ENCODE assay signal across 8 cellular contexts in genomic region chr11:13009921-13010736, GRCh38. TPM values are rescaled to one million over a fixed set of nuclear protein-coding genes. Genes with fewer than 3 reads are reported as not detected.
DNase-seq lines count a peak whose midpoint lies in the region; ATAC-seq, FAIRE-seq and TF ChIP-seq lines count a peak whose summit lies in the region.

No MANE protein-coding gene starts in this region.

- H3K4me3 ChIP-seq in cardiac muscle cell = peak overlapping the region; percentile 25
- H3K4me3 ChIP-seq in HepG2 (replicated peaks in 1 of 3; ENCODE audit: insufficient read depth in 1 of 3, low read depth in 2 of 3, low read length in 3 of 3) = no peak overlapping the region
- H3K4me3 ChIP-seq in aorta (ENCODE audit: low read length in 2 of 2) = no peak overlapping the region
- no peak overlapping the region for H3K4me3 ChIP-seq in SJCRH30

- H4K20me1 ChIP-seq in HepG2 (ENCODE audit: insufficient read depth, low read length) = no peaks in the 10 kb centered on the region

- in situ Hi-C loops in HepG2 (cut with HindIII; ENCODE audit: extremely low pct_ligation_motif_present, low pct_unique_long_range_greater_than_20kb) = no loop called here

- no peaks in the 10 kb centered on the region for H3K36me3 Mint-ChIP-seq in chondrocyte (ENCODE audit: low read depth)
- no peaks in the 10 kb centered on the region for H3K36me3 Mint-ChIP-seq in activated T-helper 17 cell treated with anti-CD3 and anti-CD28 coated beads, Interleukin-2, amount 50 U/mL, for 72 hours (ENCODE audit: low read depth)

- no peak overlapping the region for H3K4me3 Mint-ChIP-seq in chondrocyte (ENCODE audit: unreplicated experiment)
- no peak overlapping the region for H3K4me3 Mint-ChIP-seq in activated T-helper 17 cell treated with anti-CD3 and anti-CD28 coated beads, Interleukin-2, amount 50 U/mL, for 72 hours

- no peak for ATAC-seq in Right ventricle myocardium inferior
- no peak for ATAC-seq in HepG2
- peak; percentile 47 for ATAC-seq in aorta (ENCODE audit: low FRiP score)
- no peak for ATAC-seq in activated T-helper 17 cell treated with anti-CD3 and anti-CD28 coated beads, Interleukin-2, amount 50 U/mL, for 72 hours (replicated peaks)

- no peak for FAIRE-seq in HepG2 (lab: Jason Lieb, UNC)
- no peak for FAIRE-seq in HTR-8/SVneo (lab: Jason Lieb, UNC)

- H3K79me2 ChIP-seq in HepG2 (ENCODE audit: insufficient read depth, low read length) = no peaks in the 10 kb centered on the region

- H3K27ac Mint-ChIP-seq in chondrocyte (ENCODE audit: unreplicated experiment) = no peak overlapping the region
- H3K27ac Mint-ChIP-seq in activated T-helper 17 cell treated with anti-CD3 and anti-CD28 coated beads, Interleukin-2, amount 50 U/mL, for 72 hours = no peak overlapping the region

- H3K4me1 ChIP-seq in cardiac muscle cell (ENCODE audit: low read depth) = peaks cover 36% of the 10 kb centered on the region
- peaks cover 62% of the 10 kb centered on the region for H3K4me1 ChIP-seq in HepG2 (ENCODE audit: insufficient read depth, low read length)
- H3K4me1 ChIP-seq in aorta (ENCODE audit: control insufficient read depth in 1 of 2, insufficient read depth in 2 of 2, low read length in 2 of 2) = no peaks in the 10 kb centered on the region
- no peaks in the 10 kb centered on the region for H3K4me1 ChIP-seq in SJCRH30

- peak; percentile 3 for TF ChIP-seq CTCF in cardiac muscle cell (IDR thresholded peaks at IDR 0.05; ENCODE audit: low read depth, low read length)
- no peak for TF ChIP-seq CTCF in chondrocyte (IDR thresholded peaks at IDR 0.05)
- no peak for TF ChIP-seq CTCF in HepG2 (CRISPR knock-in tag; IDR thresholded peaks at IDR 0.05)

- WGBS in HepG2 (ENCODE audit: low lambda C conversion rate) = 99% methylated on average over 80 of the region's 93 CpGs
- WGBS in aorta, 2 donors = 1 to 2% methylated on average over 85 to 93 of the region's 93 CpGs

- BruUV-seq in HepG2 (replicated peaks; lab: Mats Ljungman, UMichigan) = no TSS peak

- H3K27me3 Mint-ChIP-seq in chondrocyte (ENCODE audit: low read depth) = peaks cover 77% of the 10 kb centered on the region
- H3K27me3 Mint-ChIP-seq in activated T-helper 17 cell treated with anti-CD3 and anti-CD28 coated beads, Interleukin-2, amount 50 U/mL, for 72 hours = peaks cover 57% of the 10 kb centered on the region

- no peak overlapping the region for H3K9ac ChIP-seq in HepG2 (ENCODE audit: insufficient read depth, low read depth, low read length)

- DNase-seq in cardiac muscle cell (ENCODE audit: low read depth in 1 of 2, low spot score in 1 of 2) = peak; percentile 43 to 56
- DNase-seq in Right ventricle myocardium inferior (ENCODE audit: missing footprints) = no peak
- DNase-seq in chondrocyte (ENCODE audit: low spot score) = peak; percentile 91
- no peak for DNase-seq in HepG2 (ENCODE audit: low spot score)
- peak in 1 of 2 donors; percentile 74 for DNase-seq in aorta
- no peak for DNase-seq in HTR-8/SVneo (ENCODE audit: insufficient read length, low spot score)
- DNase-seq in SJCRH30 = no peak

- H3K27ac ChIP-seq in cardiac muscle cell = no peak overlapping the region
- H3K27ac ChIP-seq in HepG2 (ENCODE audit: extremely low read length, insufficient read depth, low read length) = no peak overlapping the region
- no peak overlapping the region for H3K27ac ChIP-seq in aorta (ENCODE audit: low read depth in 1 of 2, low read length in 2 of 2)
- no peak overlapping the region for H3K27ac ChIP-seq in SJCRH30

- no peak overlapping the region for H3K4me2 ChIP-seq in HepG2 (ENCODE audit: low read depth, low read length)

- POLR2A ChIA-PET in HepG2 (lab: Yijun Ruan, JAX) = no interaction called here

- TF ChIP-seq EP300 in HepG2 (IDR thresholded peaks at IDR 0.05; ENCODE audit: low read depth in 2 of 2, low read length in 2 of 2) (no peak), HepG2 (CRISPR knock-in tag; IDR thresholded peaks at IDR 0.05; ENCODE audit: borderline replicate concordance) (no peak)

- H3K27me3 ChIP-seq in cardiac muscle cell (peaks cover 32% of the 10 kb centered on the region), HepG2 (ENCODE audit: control insufficient read depth in 1 of 2, insufficient read depth in 2 of 2, low read length in 2 of 2) (no peaks in the 10 kb centered on the region), aorta (ENCODE audit: control insufficient read depth in 1 of 2, insufficient read depth in 2 of 2, low read length in 1 of 2) (no peaks in the 10 kb centered on the region), SJCRH30 (no peaks in the 10 kb centered on the region)

- peaks cover 13% of the 10 kb centered on the region for H3K4me1 Mint-ChIP-seq in chondrocyte (ENCODE audit: low read depth)
- no peaks in the 10 kb centered on the region for H3K4me1 Mint-ChIP-seq in activated T-helper 17 cell treated with anti-CD3 and anti-CD28 coated beads, Interleukin-2, amount 50 U/mL, for 72 hours

- no peaks in the 10 kb centered on the region for H3K36me3 ChIP-seq in cardiac muscle cell
- H3K36me3 ChIP-seq in HepG2 (replicated peaks in 1 of 2; ENCODE audit: control insufficient read depth in 1 of 2, insufficient read depth in 2 of 2, low read length in 2 of 2) = no peaks in the 10 kb centered on the region
- H3K36me3 ChIP-seq in aorta (ENCODE audit: control insufficient read depth in 1 of 2, insufficient read depth in 2 of 2, low read length in 1 of 2) = no peaks in the 10 kb centered on the region
- no peaks in the 10 kb centered on the region for H3K36me3 ChIP-seq in SJCRH30

- TF ChIP-seq POLR2A in HepG2 (IDR thresholded peaks at IDR 0.05; ENCODE audit: insufficient read depth in 1 of 2, low read depth in 2 of 2, low read length in 2 of 2) = no peak

- intact Hi-C loops in Right ventricle myocardium inferior (cut with DNase I) = no loop called here
- intact Hi-C loops in HepG2 (cut with micrococcal nuclease; ENCODE audit: unreplicated experiment) = no loop called here
- intact Hi-C loops in aorta (cut with DNase I) = no loop called here

- no peaks in the 10 kb centered on the region for H3K9me3 ChIP-seq in cardiac muscle cell (ENCODE audit: low read depth)
- H3K9me3 ChIP-seq in HepG2 (ENCODE audit: low read length) = no peaks in the 10 kb centered on the region
- no peaks in the 10 kb centered on the region for H3K9me3 ChIP-seq in aorta (ENCODE audit: control insufficient read depth, low read length)
- H3K9me3 ChIP-seq in SJCRH30 (replicated peaks) = no peaks in the 10 kb centered on the region; the same call in 1 of the 2 replicates

- no peak overlapping the region for H2AFZ ChIP-seq in HepG2 (ENCODE audit: low read length)

- no peak for TF ChIP-seq RAD21 in HepG2 (CRISPR knock-in tag; IDR thresholded peaks at IDR 0.05)

- no peaks in the 10 kb centered on the region for H3K9me3 Mint-ChIP-seq in chondrocyte (ENCODE audit: low read depth)
- H3K9me3 Mint-ChIP-seq in activated T-helper 17 cell treated with anti-CD3 and anti-CD28 coated beads, Interleukin-2, amount 50 U/mL, for 72 hours = no peaks in the 10 kb centered on the region

- CTCF ChIA-PET in HepG2 (lab: Yijun Ruan, JAX; ENCODE audit: low intra/inter-chr PET ratio, low total read pairs) = no interaction called here

TF ChIP-seq in HepG2, 621 proteins besides CTCF, POLR2A, EP300 and RAD21:
- TF ChIP-seq TAF15 (IDR thresholded peaks at IDR 0.05; ENCODE audit: low read depth, low read length, poor library complexity, severe bottlenecking) (no peak), SRSF9 (IDR thresholded peaks at IDR 0.05; ENCODE audit: borderline replicate concordance, insufficient read depth, low read depth, low read length, poor library complexity, severe bottlenecking) (no peak), HOXA3 (CRISPR knock-in tag; IDR thresholded peaks at IDR 0.05) (peak; percentile 38; the same call in 1 of the 2 replicates)
TF ChIP-seq in HepG2: peak in this region for 1.

RNA-seq across cellular contexts. Expression of gene RASSF10, which starts 1.0 kb away (rescaled TPM):
- 7.1 and 8.2 TPM in 2 replicates for total RNA-seq in cardiac muscle cell
- polyA plus RNA-seq in cardiac muscle cell = 0.09 TPM in 1 of 2 replicates, not detected in the other
- total RNA-seq in Right ventricle myocardium inferior = 0.19 TPM
- total RNA-seq in chondrocyte = not detected in 3 replicates
- not detected in 2 replicates for total RNA-seq in HepG2 (2016; rRNA removed; fragmentation: Illumina TruSeq; extraction: Trizol)
- not detected in 2 replicates for total RNA-seq in HepG2 (2016; cell fraction: cytosol; rRNA removed; fragmentation: Illumina TruSeq; extraction: Trizol; ENCODE audit: low read depth)
- not detected in 2 replicates for total RNA-seq in HepG2 (2016; cell fraction: insoluble cytoplasmic fraction; rRNA removed; fragmentation: Illumina TruSeq; extraction: Trizol)
- total RNA-seq in HepG2 (2016; cell fraction: membrane; rRNA removed; fragmentation: Illumina TruSeq; extraction: Trizol) = not detected in 2 replicates
- not detected in 2 replicates for total RNA-seq in HepG2 (2016; cell fraction: nucleus; rRNA removed; fragmentation: Illumina TruSeq; extraction: Trizol)
- polyA plus RNA-seq in HepG2 (2011; rRNA removed) = not detected in 2 replicates
- polyA plus RNA-seq in HepG2 (2011; cell fraction: cytosol; rRNA removed) = not detected in 2 replicates
- polyA plus RNA-seq in HepG2 (2011; cell fraction: nucleus; rRNA removed) = not detected in 2 replicates
- not detected in 2 replicates for polyA plus RNA-seq in HepG2 (2012)
- polyA plus RNA-seq in HepG2 (2016; cell fraction: cytosol; fragmentation: Illumina TruSeq; extraction: Trizol; ENCODE audit: low read depth) = not detected in 2 replicates
- not detected in 2 replicates for polyA plus RNA-seq in HepG2 (2016; cell fraction: insoluble cytoplasmic fraction; fragmentation: Illumina TruSeq; extraction: Trizol; ENCODE audit: low read depth)
- not detected in 2 replicates for polyA plus RNA-seq in HepG2 (2016; cell fraction: membrane; fragmentation: Illumina TruSeq; extraction: Trizol; ENCODE audit: low read depth)
- not detected in 2 replicates for polyA plus RNA-seq in HepG2 (2016; cell fraction: nucleus; fragmentation: Illumina TruSeq; extraction: Trizol; ENCODE audit: insufficient read depth, low read depth)
- polyA minus RNA-seq in HepG2 (2011; rRNA and poly(A)+ RNA removed; ENCODE audit: low replicate concordance) = not detected in 2 replicates
- not detected in 2 replicates for polyA minus RNA-seq in HepG2 (2011; cell fraction: cytosol; rRNA and poly(A)+ RNA removed)
- not detected in 2 replicates for polyA minus RNA-seq in HepG2 (2011; cell fraction: nucleus; rRNA and poly(A)+ RNA removed)
- total RNA-seq in aorta = under 1 TPM; 0.26 to 0.75 TPM
- not detected for polyA plus RNA-seq in aorta
- total RNA-seq in activated T-helper 17 cell treated with anti-CD3 and anti-CD28 coated beads, Interleukin-2, amount 50 U/mL, for 72 hours = not detected
- 0.25 and 0.36 TPM in 2 replicates for total RNA-seq in SJCRH30 (2014; rRNA removed; shearing (Covaris generic))

Comparison
In these comparisons a context has a peak if more than half of its experiments do, and no peak if none do; other contexts are left out.
1. DNase-seq: peak in cardiac muscle cell (2 of 2) and chondrocyte (single experiment); none in Right ventricle myocardium inferior (single experiment), HepG2 (single experiment), HTR-8/SVneo (single experiment) and SJCRH30 (0 of 2).